Comparison of ENCODE assay signal across 11 cellular contexts in genomic region chr2:36277146-36277808, GRCh38.
DNase-seq lines count a peak whose midpoint lies in the region; ATAC-seq and TF ChIP-seq lines count a peak whose summit lies in the region.
"Had no signal": no experiment of that assay in that cellular context is flagged by ENCODE, and none has a peak within 500 bp of the region (broad histone marks: within the 10 kb centered on the region; RNA-seq: fewer than 3 reads in every experiment).

No MANE protein-coding gene starts in this region.

- TF ChIP-seq CTCF in nephron progenitor cell (IDR thresholded peaks at IDR 0.05), result no peak

- no peaks in the 10 kb centered on the region for H3K27me3 Mint-ChIP-seq in nephron progenitor cell (ENCODE audit: low read depth, poor library complexity)

- DNase-seq in activated naive CD4-positive, alpha-beta T cell treated with Interleukin-2 at 50 U/mL for 16 hours, result peak; percentile 29
- no peak for DNase-seq in activated naive CD4-positive, alpha-beta T cell (lab: John Stamatoyannopoulos, UW)
- DNase-seq in MG63 (peak; percentile 79), dedifferentiated amniotic fluid mesenchymal stem cell (ENCODE audit: extremely low spot score) (peak; percentile 15), nephron progenitor cell (no peak), KBM-7 (no peak), 8988T (no peak)
- peak; percentile 31 for DNase-seq in stimulated activated naive CD8-positive, alpha-beta T cell treated with anti-CD3 and anti-CD28 coated beads, Interleukin-15, Interleukin-2, amounts not matched to agents 100 U/mL and 50 U/mL, for 24 hours
- DNase-seq: activated CD4-positive, CD25-positive, alpha-beta regulatory T cell treated with anti-CD3 and anti-CD28 coated beads, Interleukin-2, amount 50 U/mL, for 72 hours; substantia nigra had no signal

- peak; percentile 92 for ATAC-seq in stimulated activated naive CD8-positive, alpha-beta T cell treated with anti-CD3 and anti-CD28 coated beads, Interleukin-15, Interleukin-2, amounts not matched to agents 100 U/mL and 50 U/mL, for 24 hours

- H3K27ac Mint-ChIP-seq in nephron progenitor cell, result no peak overlapping the region
- H3K27ac Mint-ChIP-seq: CD14-positive monocyte had no signal

- H3K9me3 Mint-ChIP-seq in nephron progenitor cell, result peaks cover 23% of the 10 kb centered on the region

- in situ Hi-C loops in KBM-7 (cut with MboI; ENCODE audit: low pct_unique_long_range_greater_than_20kb, low sequenced_read_pairs), result no loop called here

- H3K4me3 ChIP-seq in MG63, result no peak overlapping the region

- no peak overlapping the region for H3K4me3 Mint-ChIP-seq in nephron progenitor cell
- H3K4me3 Mint-ChIP-seq: CD14-positive monocyte had no signal

- peaks cover 6% of the 10 kb centered on the region for H3K36me3 Mint-ChIP-seq in nephron progenitor cell (ENCODE audit: low read depth)
- H3K36me3 Mint-ChIP-seq: CD14-positive monocyte had no signal

- H3K36me3 ChIP-seq in MG63, result no peaks in the 10 kb centered on the region

- no peaks in the 10 kb centered on the region for H3K4me1 Mint-ChIP-seq in nephron progenitor cell
- H3K4me1 Mint-ChIP-seq: CD14-positive monocyte had no signal

- H3K27me3 ChIP-seq in MG63, result no peaks in the 10 kb centered on the region

- no peaks in the 10 kb centered on the region for H3K9me3 ChIP-seq in MG63

Comparison
In these comparisons a context has a peak if more than half of its experiments do, and no peak if none do; other contexts are left out.
1. DNase-seq: peak in activated naive CD4-positive, alpha-beta T cell treated with Interleukin-2 at 50 U/mL for 16 hours (single experiment), MG63 (single experiment), dedifferentiated amniotic fluid mesenchymal stem cell (single experiment) and stimulated activated naive CD8-positive, alpha-beta T cell treated with anti-CD3 and anti-CD28 coated beads, Interleukin-15, Interleukin-2, amounts not matched to agents 100 U/mL and 50 U/mL, for 24 hours (single experiment); none in activated naive CD4-positive, alpha-beta T cell (0 of 4), nephron progenitor cell (single experiment), KBM-7 (single experiment) and 8988T (single experiment).